ENCODE assay signal across 11 cellular contexts in the genomic region with DNA sequence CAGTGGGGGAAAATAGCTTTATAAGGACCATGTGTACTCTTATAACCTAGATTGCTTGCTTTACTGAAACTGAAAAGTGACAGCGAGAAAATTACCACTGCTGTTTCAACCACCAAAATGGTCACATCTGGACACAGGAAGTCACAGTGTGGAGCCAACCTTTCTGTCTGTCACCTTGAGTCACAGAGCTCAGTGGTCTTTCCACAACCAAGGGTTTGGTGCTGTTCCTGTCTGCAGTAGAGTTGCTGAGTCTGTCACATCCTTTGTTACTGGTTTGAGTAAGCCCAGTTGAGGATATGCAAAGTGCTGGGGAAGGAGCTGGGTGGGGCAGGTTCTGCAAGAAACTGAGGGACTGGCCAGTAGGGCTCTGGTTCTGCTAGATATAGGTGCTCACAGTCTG.
DNase-seq lines count a peak whose midpoint lies in the region; ATAC-seq and TF ChIP-seq lines count a peak whose summit lies in the region.
"Had no signal": no experiment of that assay in that cellular context is flagged by ENCODE, and none has a peak within 500 bp of the region (broad histone marks: within the 10 kb centered on the region; RNA-seq: fewer than 3 reads in every experiment).

No MANE protein-coding gene starts in this region.

- intact Hi-C loops in sciatic nerve (cut with DNase I) (no loop called here), lower leg skin (cut with DNase I; ENCODE audit: low total_unique reads) (no loop called here)
- intact Hi-C loops in activated T-helper 2 cell treated with anti-CD3 and anti-CD28 coated beads, Interferon-gamma antibody, Interleukin-2, Interleukin-4, amounts not matched to agents 10 μg/mL and 5 μg/mL and 100 μg/mL, durations not matched to agents 14 hours and 24 hours and 36 hours (cut with micrococcal nuclease), result no loop called here

- TF ChIP-seq POLR2A in lower leg skin (IDR thresholded peaks at IDR 0.05), result no peak

- H3K4me1 Mint-ChIP-seq in activated T-helper 2 cell treated with anti-CD3 and anti-CD28 coated beads, Interferon-gamma antibody, Interleukin-2, Interleukin-4, amounts not matched to agents 10 μg/mL and 5 μg/mL and 100 μg/mL, durations not matched to agents 14 hours and 24 hours and 36 hours (ENCODE audit: low read depth), result peaks cover 5% of the 10 kb centered on the region

- TF ChIP-seq CTCF in GM10248 (IDR thresholded peaks at IDR 0.05; ENCODE audit: control extremely low read depth, extremely low read depth, low read depth, missing control alignments) (no peak), lower leg skin (IDR thresholded peaks at IDR 0.05) (no peak)

- DNase-seq in GM10248 (ENCODE audit: extremely low spot score), result peak; percentile 65
- DNase-seq in GM19240 (ENCODE audit: insufficient read length, low spot score), result peak; percentile 74
- no peak for DNase-seq in T-helper 2 cell
- no peak for DNase-seq in sciatic nerve (ENCODE audit: low spot score)
- no peak for DNase-seq in activated T-helper 2 cell treated with anti-CD3 and anti-CD28 coated beads, Interferon-gamma antibody, Interleukin-2, Interleukin-4, amounts not matched to agents 10 μg/mL and 5 μg/mL and 100 μg/mL, durations not matched to agents 14 hours and 24 hours and 36 hours (ENCODE audit: low spot score)
- no peak for DNase-seq in lower leg skin (ENCODE audit: low spot score in 2 of 2)
- DNase-seq: anterior cingulate cortex, erythroblast had no signal

- POLR2A ChIA-PET in GM10248 (lab: Yijun Ruan, JAX), result no interaction called here

- H3K9me3 Mint-ChIP-seq in activated T-helper 2 cell treated with anti-CD3 and anti-CD28 coated beads, Interferon-gamma antibody, Interleukin-2, Interleukin-4, amounts not matched to agents 10 μg/mL and 5 μg/mL and 100 μg/mL, durations not matched to agents 14 hours and 24 hours and 36 hours, result no peaks in the 10 kb centered on the region

- no peak overlapping the region for H3K4me3 ChIP-seq in lower leg skin (ENCODE audit: low read depth, poor library complexity, severe bottlenecking)

- no peaks in the 10 kb centered on the region for H3K36me3 Mint-ChIP-seq in activated T-helper 2 cell treated with anti-CD3 and anti-CD28 coated beads, Interferon-gamma antibody, Interleukin-2, Interleukin-4, amounts not matched to agents 10 μg/mL and 5 μg/mL and 100 μg/mL, durations not matched to agents 14 hours and 24 hours and 36 hours (ENCODE audit: low read depth)

- H3K4me3 Mint-ChIP-seq in activated T-helper 2 cell treated with anti-CD3 and anti-CD28 coated beads, Interferon-gamma antibody, Interleukin-2, Interleukin-4, amounts not matched to agents 10 μg/mL and 5 μg/mL and 100 μg/mL, durations not matched to agents 14 hours and 24 hours and 36 hours (ENCODE audit: low read depth), result no peak overlapping the region

- no peaks in the 10 kb centered on the region for H3K27me3 Mint-ChIP-seq in activated T-helper 2 cell treated with anti-CD3 and anti-CD28 coated beads, Interferon-gamma antibody, Interleukin-2, Interleukin-4, amounts not matched to agents 10 μg/mL and 5 μg/mL and 100 μg/mL, durations not matched to agents 14 hours and 24 hours and 36 hours (ENCODE audit: low read depth)

- CTCF ChIA-PET in GM10248 (lab: Yijun Ruan, JAX), result interaction anchor here (0.8 to 14.9 kb wide), 3 partner anchors 10 to 446 kb away, joined by 3 to 162 read pairs (median 33); no protein-coding TSS in a partner anchor

- peak; percentile 94 for ATAC-seq in HG02763 (IDR thresholded peaks at IDR 0.05; ENCODE audit: unreplicated experiment)
- ATAC-seq in HG03558 (IDR thresholded peaks at IDR 0.05; ENCODE audit: extremely low read depth, unreplicated experiment), result peak; percentile 85
- no peak for ATAC-seq in sciatic nerve
- ATAC-seq: activated CD4-positive, CD25-positive, alpha-beta regulatory T cell treated with anti-CD3 and anti-CD28 coated beads, Interleukin-2, amount 50 U/mL, for 24 hours had no signal

- no peak overlapping the region for H3K27ac Mint-ChIP-seq in activated T-helper 2 cell treated with anti-CD3 and anti-CD28 coated beads, Interferon-gamma antibody, Interleukin-2, Interleukin-4, amounts not matched to agents 10 μg/mL and 5 μg/mL and 100 μg/mL, durations not matched to agents 14 hours and 24 hours and 36 hours

- 90 to 94% methylated on average over 1 of the region's 1 CpG for WGBS in lower leg skin, 2 donors

Comparison
In these comparisons a context has a peak if more than half of its experiments do, and no peak if none do; other contexts are left out.
1. DNase-seq: peak in GM10248 (single experiment) and GM19240 (single experiment); none in T-helper 2 cell (0 of 5), sciatic nerve (single experiment), activated T-helper 2 cell treated with anti-CD3 and anti-CD28 coated beads, Interferon-gamma antibody, Interleukin-2, Interleukin-4, amounts not matched to agents 10 μg/mL and 5 μg/mL and 100 μg/mL, durations not matched to agents 14 hours and 24 hours and 36 hours (single experiment) and lower leg skin (0 of 2).